ENCODE assay signal across 11 cellular contexts in the genomic region with DNA sequence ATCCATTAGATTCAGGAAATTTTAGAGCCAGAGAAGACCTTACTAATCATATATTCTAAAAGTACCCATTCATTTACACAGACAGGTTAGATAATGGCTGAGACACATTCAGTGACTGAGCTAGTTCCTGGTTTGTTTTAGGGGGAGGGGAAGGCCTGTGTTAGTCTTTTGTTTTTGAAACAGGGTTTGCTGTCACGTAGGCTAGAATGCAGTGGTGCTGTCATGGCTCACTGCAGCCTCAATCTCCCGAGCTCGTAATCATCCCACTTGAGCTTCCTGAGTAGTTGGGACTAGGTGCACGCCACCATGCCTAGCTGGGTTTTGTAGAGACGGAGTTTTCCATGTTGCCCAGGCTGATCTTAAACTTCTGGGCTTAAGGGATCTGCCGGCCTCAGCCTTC. TPM values are rescaled to one million over a fixed set of nuclear protein-coding genes. Genes with fewer than 3 reads are reported as not detected.
DNase-seq lines count a peak whose midpoint lies in the region; ATAC-seq, FAIRE-seq and TF ChIP-seq lines count a peak whose summit lies in the region.
"Had no signal": no experiment of that assay in that cellular context is flagged by ENCODE, and none has a peak within 500 bp of the region (broad histone marks: within the 10 kb centered on the region; RNA-seq: fewer than 3 reads in every experiment).

No MANE protein-coding gene starts in this region.

- H3K27ac ChIP-seq in astrocyte (ENCODE audit: low read depth, low read length) (no peak overlapping the region), neural cell (ENCODE audit: low read length) (no peak overlapping the region)
- H3K27ac ChIP-seq: breast epithelium had no signal

- peak; percentile 13 for FAIRE-seq in astrocyte (lab: Jason Lieb, UNC)

- no peaks in the 10 kb centered on the region for H3F3A ChIP-seq in neural cell (ENCODE audit: insufficient read depth, low read length, poor library complexity, severe bottlenecking)

- peaks cover 60% of the 10 kb centered on the region for H4K20me1 ChIP-seq in astrocyte (ENCODE audit: insufficient read depth, low read length)
- peaks cover 5% of the 10 kb centered on the region for H4K20me1 ChIP-seq in neural cell (ENCODE audit: insufficient read depth)

- no peak for ATAC-seq in left colon
- ATAC-seq in HG02840 (IDR thresholded peaks at IDR 0.05; ENCODE audit: low FRiP score, unreplicated experiment) = no peak

- H3K79me2 ChIP-seq in astrocyte (ENCODE audit: insufficient read depth, low read length) = peaks cover 95% of the 10 kb centered on the region
- H3K79me2 ChIP-seq in neural cell (replicated peaks; ENCODE audit: insufficient read depth, low read length) = peaks cover 97% of the 10 kb centered on the region

- no peaks in the 10 kb centered on the region for H3K9me3 Mint-ChIP-seq in astrocyte (ENCODE audit: unreplicated experiment)

- intact Hi-C loops in left colon (cut with DNase I, micrococcal nuclease) = loop anchor here in 1 of 2 donors (5.0 kb wide), 1 partner anchor 81 kb away; no protein-coding TSS in a partner anchor

- peaks cover 32% of the 10 kb centered on the region for H3K4me1 ChIP-seq in astrocyte (ENCODE audit: insufficient read depth, low read length)
- H3K4me1 ChIP-seq: breast epithelium had no signal

- H3K9me3 ChIP-seq in astrocyte (ENCODE audit: insufficient read depth, low read depth, low read length) (no peaks in the 10 kb centered on the region), neural cell (ENCODE audit: low read length) (no peaks in the 10 kb centered on the region)
- H3K9me3 ChIP-seq: breast epithelium had no signal

- TF ChIP-seq EP300 in neural cell (conservative IDR thresholded peaks at IDR 0.05; ENCODE audit: poor library complexity, severe bottlenecking) = no peak

- H2AFZ ChIP-seq in astrocyte (ENCODE audit: low read depth, low read length) (no peak overlapping the region), neural cell (ENCODE audit: low read depth, low read length) (no peak overlapping the region)

- H3K27me3 Mint-ChIP-seq in astrocyte (ENCODE audit: low read depth, unreplicated experiment) = no peaks in the 10 kb centered on the region

- TF ChIP-seq CTCF in astrocyte (IDR thresholded peaks at IDR 0.05; ENCODE audit: insufficient read depth, low read depth, low read length) (no peak), neural cell (IDR thresholded peaks at IDR 0.05; ENCODE audit: poor library complexity, severe bottlenecking) (no peak)

- TF ChIP-seq RAD21 in neural cell (conservative IDR thresholded peaks at IDR 0.05) = no peak

- H3K36me3 Mint-ChIP-seq in astrocyte (ENCODE audit: low read depth, unreplicated experiment) = no peaks in the 10 kb centered on the region

- no peaks in the 10 kb centered on the region for H3K9me2 ChIP-seq in neural cell (ENCODE audit: insufficient read depth, low read length)

- peak overlapping the region; percentile 7 for H3K9ac ChIP-seq in astrocyte (ENCODE audit: low read length)
- H3K9ac ChIP-seq in neural cell (ENCODE audit: low read length) = no peak overlapping the region

- H3K4me3 Mint-ChIP-seq in astrocyte (ENCODE audit: unreplicated experiment) = no peak overlapping the region

- DNase-seq in NCI-H1417 (lab: John Stamatoyannopoulos, UW) (peak; percentile 21 to 97 (median 69)), NCI-H1417 treated with DMSO at 0.1 percent for 48 hours (lab: John Stamatoyannopoulos, UW) (no peak), NCI-H2081 (lab: John Stamatoyannopoulos, UW) (peak; percentile 43 to 84), astrocyte (ENCODE audit: low read depth) (no peak), left colon (no peak), SW480 (ENCODE audit: low spot score) (no peak)
- DNase-seq: DND-41, KG1 had no signal

- H3K4me2 ChIP-seq in astrocyte (ENCODE audit: low read length) (peak overlapping the region; percentile 1), neural cell (ENCODE audit: low read length) (no peak overlapping the region)

- no peaks in the 10 kb centered on the region for H3K36me3 ChIP-seq in astrocyte (ENCODE audit: insufficient read depth, low read length)
- no peaks in the 10 kb centered on the region for H3K36me3 ChIP-seq in neural cell (ENCODE audit: insufficient read depth, low read length)
- H3K36me3 ChIP-seq: breast epithelium had no signal

- peak overlapping the region; percentile 90 for H3K27ac Mint-ChIP-seq in astrocyte (ENCODE audit: unreplicated experiment)

- H3K4me1 Mint-ChIP-seq in astrocyte (ENCODE audit: low read depth, unreplicated experiment) = peaks cover 45% of the 10 kb centered on the region

- no peak overlapping the region for H3K4me3 ChIP-seq in astrocyte (ENCODE audit: insufficient read depth, low read depth, low read length)
- H3K4me3 ChIP-seq in neural cell (ENCODE audit: low read length) = peak overlapping the region; percentile 13
- H3K4me3 ChIP-seq: breast epithelium had no signal

- H3K27me3 ChIP-seq in astrocyte (ENCODE audit: insufficient read depth, low read length) (no peaks in the 10 kb centered on the region), neural cell (ENCODE audit: insufficient read depth, low read depth, low read length) (no peaks in the 10 kb centered on the region)
- H3K27me3 ChIP-seq: breast epithelium had no signal

TF ChIP-seq in neural cell, 6 proteins besides CTCF, POLR2A, EP300 and RAD21:
- TF ChIP-seq, protein P1, sequence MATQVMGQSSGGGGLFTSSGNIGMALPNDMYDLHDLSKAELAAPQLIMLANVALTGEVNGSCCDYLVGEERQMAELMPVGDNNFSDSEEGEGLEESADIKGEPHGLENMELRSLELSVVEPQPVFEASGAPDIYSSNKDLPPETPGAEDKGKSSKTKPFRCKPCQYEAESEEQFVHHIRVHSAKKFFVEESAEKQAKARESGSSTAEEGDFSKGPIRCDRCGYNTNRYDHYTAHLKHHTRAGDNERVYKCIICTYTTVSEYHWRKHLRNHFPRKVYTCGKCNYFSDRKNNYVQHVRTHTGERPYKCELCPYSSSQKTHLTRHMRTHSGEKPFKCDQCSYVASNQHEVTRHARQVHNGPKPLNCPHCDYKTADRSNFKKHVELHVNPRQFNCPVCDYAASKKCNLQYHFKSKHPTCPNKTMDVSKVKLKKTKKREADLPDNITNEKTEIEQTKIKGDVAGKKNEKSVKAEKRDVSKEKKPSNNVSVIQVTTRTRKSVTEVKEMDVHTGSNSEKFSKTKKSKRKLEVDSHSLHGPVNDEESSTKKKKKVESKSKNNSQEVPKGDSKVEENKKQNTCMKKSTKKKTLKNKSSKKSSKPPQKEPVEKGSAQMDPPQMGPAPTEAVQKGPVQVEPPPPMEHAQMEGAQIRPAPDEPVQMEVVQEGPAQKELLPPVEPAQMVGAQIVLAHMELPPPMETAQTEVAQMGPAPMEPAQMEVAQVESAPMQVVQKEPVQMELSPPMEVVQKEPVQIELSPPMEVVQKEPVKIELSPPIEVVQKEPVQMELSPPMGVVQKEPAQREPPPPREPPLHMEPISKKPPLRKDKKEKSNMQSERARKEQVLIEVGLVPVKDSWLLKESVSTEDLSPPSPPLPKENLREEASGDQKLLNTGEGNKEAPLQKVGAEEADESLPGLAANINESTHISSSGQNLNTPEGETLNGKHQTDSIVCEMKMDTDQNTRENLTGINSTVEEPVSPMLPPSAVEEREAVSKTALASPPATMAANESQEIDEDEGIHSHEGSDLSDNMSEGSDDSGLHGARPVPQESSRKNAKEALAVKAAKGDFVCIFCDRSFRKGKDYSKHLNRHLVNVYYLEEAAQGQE (IDR thresholded peaks at IDR 0.05; ENCODE audit: borderline replicate concordance) = no peak
- TF ChIP-seq EZH2 (IDR thresholded peaks at IDR 0.05; ENCODE audit: borderline replicate concordance, insufficient read depth, low read length, poor library complexity, severe bottlenecking) (no peak), SMC3 (conservative IDR thresholded peaks at IDR 0.05; ENCODE audit: poor library complexity) (no peak), POLR2AphosphoS5 (IDR thresholded peaks at IDR 0.05) (no peak), TAF1 (IDR thresholded peaks at IDR 0.05; ENCODE audit: low read depth) (no peak), MXI1 (conservative IDR thresholded peaks at IDR 0.05; ENCODE audit: poor library complexity, severe bottlenecking) (no peak)

RNA-seq across cellular contexts. Expression of a gene that starts 10.1 kb away (rescaled TPM):
- total RNA-seq in astrocyte (96.3 and 96.7 TPM in 2 replicates), left colon (10 to 100 TPM; 32.6 to 53.2 TPM)
- polyA plus RNA-seq in neural cell = 89.8 and 98.8 TPM in 2 replicates
- polyA minus RNA-seq in neural cell = 127 and 139 TPM in 2 replicates

Comparison
In these comparisons a context has a peak if more than half of its experiments do, and no peak if none do; other contexts are left out.
1. DNase-seq: peak in NCI-H1417 (3 of 3) and NCI-H2081 (2 of 2); none in NCI-H1417 treated with DMSO at 0.1 percent for 48 hours (single experiment), astrocyte (single experiment), left colon (0 of 2) and SW480 (single experiment).